ENCODE assay signal across 20 cellular contexts in the genomic region with DNA sequence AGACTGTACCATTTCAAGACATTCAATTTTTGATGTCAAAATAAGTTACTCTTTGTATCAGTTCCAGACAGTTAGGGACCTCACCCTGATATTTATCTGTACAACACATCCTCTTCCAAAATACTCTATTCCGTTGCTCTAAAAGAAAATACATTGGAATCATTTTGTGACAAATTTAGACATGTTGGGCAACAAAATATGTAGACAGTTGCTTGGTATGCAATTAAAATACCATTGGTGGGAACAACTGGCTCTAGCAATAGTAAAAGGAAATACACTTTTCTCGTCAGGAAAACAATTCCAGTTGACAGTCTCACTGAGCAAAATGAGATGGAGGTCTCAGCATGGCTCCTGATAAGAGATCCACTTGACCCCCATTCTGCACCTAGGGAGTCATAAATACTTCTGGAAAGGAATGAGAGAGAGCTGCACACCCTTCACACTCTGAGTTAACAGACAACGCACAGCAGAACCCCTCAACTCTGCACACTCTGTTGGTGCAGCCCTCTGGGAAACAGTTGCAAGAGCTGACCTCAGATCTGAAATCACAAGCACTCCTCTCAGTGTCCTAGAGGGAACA.
"Had no signal": no experiment of that assay in that cellular context is flagged by ENCODE, and none has a peak within 500 bp of the region (broad histone marks: within the 10 kb centered on the region; RNA-seq: fewer than 3 reads in every experiment).

No MANE protein-coding gene starts in this region.

- H3K9me3 Mint-ChIP-seq: type B pancreatic cell had no signal

- H3K4me2 ChIP-seq: smooth muscle cell had no signal

- H3K4me3 Mint-ChIP-seq: endodermal cell, natural killer cell, neural crest cell, type B pancreatic cell had no signal

- H3K27me3 ChIP-seq: heart left ventricle, ovary, uterus had no signal

- H3K36me3 Mint-ChIP-seq: natural killer cell, type B pancreatic cell had no signal

- H3K4me1 ChIP-seq: heart left ventricle, uterus had no signal

- H3K4me1 Mint-ChIP-seq: natural killer cell, neural crest cell had no signal

- H3K36me3 ChIP-seq: heart left ventricle, ovary, uterus had no signal

- H3K27ac Mint-ChIP-seq: endodermal cell, natural killer cell, type B pancreatic cell had no signal

- H3K4me3 ChIP-seq: coronary artery, heart left ventricle, lung, ovary, smooth muscle cell, uterus had no signal

- H3K27ac ChIP-seq: coronary artery, heart left ventricle, ovary, uterus had no signal

- H3K9me3 ChIP-seq: ovary, uterus had no signal

- ATAC-seq: heart left ventricle, left colon, left ventricle myocardium superior, natural killer cell, right cardiac atrium had no signal

- H3K27me3 Mint-ChIP-seq: type B pancreatic cell had no signal

- DNase-seq: effector CD4-positive, alpha-beta T cell; endodermal cell; erythroblast; foreskin melanocyte; heart left ventricle; hippocampal formation; left colon; left ventricle myocardium superior; mesenchymal stem cell; natural killer cell; ovary; right cardiac atrium; stimulated activated CD4-positive, alpha-beta T cell treated with anti-CD3 and anti-CD28 coated beads, Interleukin-2, amount 100 ng/mL, for 48 hours; stimulated activated naive CD4-positive, alpha-beta T cell treated with Interleukin-2 at 50 U/mL for 16 hours; uterus had no signal
